8 cellular contexts compared by ENCODE assay signal in genomic region chr6:132365319-132365907, GRCh38. TPM values are rescaled to one million over a fixed set of nuclear protein-coding genes. Genes with fewer than 3 reads are reported as not detected.
DNase-seq lines count a peak whose midpoint lies in the region; ATAC-seq and TF ChIP-seq lines count a peak whose summit lies in the region.

No MANE protein-coding gene starts in this region.

- POLR2A ChIA-PET in naive thymus-derived CD8-positive, alpha-beta T cell (lab: Charles Lee): no interaction called here

- peaks cover 0 to 31% (median 3%) of the 10 kb centered on the region in 4 donors for H3K4me1 Mint-ChIP-seq in naive thymus-derived CD8-positive, alpha-beta T cell

- peak overlapping the region in 4 of 10 donors; percentile 8 to 69 (median 38) for H3K27ac Mint-ChIP-seq in naive thymus-derived CD8-positive, alpha-beta T cell

- peak overlapping the region in 1 of 10 donors; percentile 5 for H3K4me3 Mint-ChIP-seq in naive thymus-derived CD8-positive, alpha-beta T cell

- DNase-seq in AG20443 (ENCODE audit: low spot score) (peak; percentile 12), astrocyte of the cerebellum (ENCODE audit: low read depth) (peak; percentile 32), DMS 273 (lab: John Stamatoyannopoulos, UW; ENCODE audit: unreplicated experiment) (no peak), occipital lobe (lab: John Stamatoyannopoulos, UW) (no peak), SKM-1 (lab: John Stamatoyannopoulos, UW; ENCODE audit: unreplicated experiment) (no peak)
- no peak for DNase-seq in naive thymus-derived CD8-positive, alpha-beta T cell

- H3K9me3 Mint-ChIP-seq in naive thymus-derived CD8-positive, alpha-beta T cell: no peaks in the 10 kb centered on the region

- no peak for TF ChIP-seq CTCF in astrocyte of the cerebellum (IDR thresholded peaks at IDR 0.05; ENCODE audit: low read depth, low read length, missing control alignments)

- no peak overlapping the region for H3K4me3 ChIP-seq in astrocyte of the cerebellum (ENCODE audit: low read depth, low read length)

- ATAC-seq in GM19351 (IDR thresholded peaks at IDR 0.05; ENCODE audit: unreplicated experiment) (peak; percentile 98), HG03103 (IDR thresholded peaks at IDR 0.05; ENCODE audit: low read depth, unreplicated experiment) (peak; percentile 97)
- no peak for ATAC-seq in naive thymus-derived CD8-positive, alpha-beta T cell

- H3K36me3 Mint-ChIP-seq in naive thymus-derived CD8-positive, alpha-beta T cell: no peaks in the 10 kb centered on the region

- in situ Hi-C loops in astrocyte of the cerebellum (cut with HindIII; ENCODE audit: low sequenced_read_pairs): no loop called here

- H3K27me3 Mint-ChIP-seq in naive thymus-derived CD8-positive, alpha-beta T cell: peaks cover 0 to 8% (median 3%) of the 10 kb centered on the region in 5 donors

RNA-seq across cellular contexts. Expression of gene MOXD1, which starts 35.9 kb away (rescaled TPM):
- total RNA-seq in occipital lobe: 18.6 TPM
- total RNA-seq in naive thymus-derived CD8-positive, alpha-beta T cell: under 1 TPM; 0.16 to 0.22 TPM
- not detected for polyA plus RNA-seq in naive thymus-derived CD8-positive, alpha-beta T cell

Comparison
In these comparisons a context has a peak if more than half of its experiments do, and no peak if none do; other contexts are left out.
1. DNase-seq: peak in AG20443 (single experiment) and astrocyte of the cerebellum (single experiment); none in DMS 273 (single experiment), occipital lobe (single experiment), SKM-1 (single experiment) and naive thymus-derived CD8-positive, alpha-beta T cell (0 of 10).
2. ATAC-seq: peak in GM19351 (single experiment) and HG03103 (single experiment); none in naive thymus-derived CD8-positive, alpha-beta T cell (0 of 2).
3. RNA of gene MOXD1, which starts 35.9 kb away (total RNA-seq): 18.6 TPM in occipital lobe (single experiment); 0.16 to 0.22 TPM in naive thymus-derived CD8-positive, alpha-beta T cell; every median in the first group is over 10 times any median in the second.